In genomic region chr4:113645771-113646455, GRCh38 we compare ENCODE assay signal across 9 cellular contexts.
DNase-seq lines count a peak whose midpoint lies in the region; TF ChIP-seq lines count a peak whose summit lies in the region.
"Had no signal": no experiment of that assay in that cellular context is flagged by ENCODE, and none has a peak within 500 bp of the region (broad histone marks: within the 10 kb centered on the region; RNA-seq: fewer than 3 reads in every experiment).

No MANE protein-coding gene starts in this region.

- DNase-seq in AG10803 (ENCODE audit: low read depth), result peak; percentile 43
- DNase-seq in chondrocyte (ENCODE audit: low spot score), result no peak
- no peak for DNase-seq in DMS 273 treated with DMSO at 0.1 percent for 48 hours (lab: John Stamatoyannopoulos, UW)
- no peak for DNase-seq in central memory CD4-positive, alpha-beta T cell
- DNase-seq in osteocyte (ENCODE audit: extremely low spot score, unreplicated experiment), result no peak
- DNase-seq in effector CD8-positive, alpha-beta T cell (lab: John Stamatoyannopoulos, UW), result no peak
- DNase-seq: KBM-7 had no signal

- no peak overlapping the region for H3K4me3 Mint-ChIP-seq in chondrocyte (ENCODE audit: unreplicated experiment)
- H3K4me3 Mint-ChIP-seq in osteocyte (ENCODE audit: unreplicated experiment), result no peak overlapping the region

- H3K9ac ChIP-seq in HUES64 (ENCODE audit: low read depth, low read length), result peak overlapping the region; percentile 4; the same call in 1 of the 2 replicates
- H3K9ac ChIP-seq in liver (ENCODE audit: low read depth in 1 of 2, low read length in 2 of 2), result no peak overlapping the region

- H3K9me3 ChIP-seq in HUES64 (ENCODE audit: insufficient read depth, low read depth, low read length) (no peaks in the 10 kb centered on the region), liver (ENCODE audit: control insufficient read depth in 4 of 4, low read length in 3 of 4) (no peaks in the 10 kb centered on the region)

- no peak for TF ChIP-seq RAD21 in liver (IDR thresholded peaks at IDR 0.05)

- H3K4me3 ChIP-seq in AG10803 (ENCODE audit: low read length), result no peak overlapping the region
- H3K4me3 ChIP-seq in HUES64 (ENCODE audit: low read length), result no peak overlapping the region
- no peak overlapping the region for H3K4me3 ChIP-seq in liver (ENCODE audit: low read depth in 1 of 3, low read length in 3 of 3)

- 51% methylated on average over 5 of the region's 5 CpGs for WGBS in HUES64
- 68% methylated on average over 5 of the region's 5 CpGs for WGBS in liver

- peak overlapping the region; percentile 4 for H3K27ac Mint-ChIP-seq in chondrocyte (ENCODE audit: unreplicated experiment)
- H3K27ac Mint-ChIP-seq in osteocyte (ENCODE audit: unreplicated experiment), result no peak overlapping the region

- H3K9me3 Mint-ChIP-seq in chondrocyte (ENCODE audit: low read depth), result no peaks in the 10 kb centered on the region
- H3K9me3 Mint-ChIP-seq in osteocyte (ENCODE audit: unreplicated experiment), result no peaks in the 10 kb centered on the region

- H3K4me1 Mint-ChIP-seq in chondrocyte (ENCODE audit: low read depth) (peaks cover 29% of the 10 kb centered on the region), osteocyte (ENCODE audit: unreplicated experiment) (peaks cover 27% of the 10 kb centered on the region)

- H3K27me3 Mint-ChIP-seq in chondrocyte (ENCODE audit: low read depth) (no peaks in the 10 kb centered on the region), osteocyte (ENCODE audit: unreplicated experiment) (no peaks in the 10 kb centered on the region)

- H3K4me1 ChIP-seq in HUES64 (ENCODE audit: insufficient read depth, low read length) (peaks cover 34% of the 10 kb centered on the region), liver (ENCODE audit: control insufficient read depth in 4 of 4, insufficient read depth in 4 of 4, low read length in 3 of 4) (peaks cover 0 to 6% (median 5%) of the 10 kb centered on the region in 4 donors)

- H3K36me3 ChIP-seq in HUES64 (ENCODE audit: insufficient read depth, low read length) (no peaks in the 10 kb centered on the region), liver (ENCODE audit: control insufficient read depth in 4 of 4, insufficient read depth in 3 of 4, low read depth in 1 of 4, low read length in 3 of 4) (no peaks in the 10 kb centered on the region)

- TF ChIP-seq CTCF in AG10803 (conservative IDR thresholded peaks at IDR 0.05; ENCODE audit: low read length) (no peak), chondrocyte (IDR thresholded peaks at IDR 0.05) (no peak), liver (IDR thresholded peaks at IDR 0.05; ENCODE audit: low read depth, low read length, missing input control) (no peak), osteocyte (IDR thresholded peaks at IDR 0.05) (no peak)

- H3K36me3 Mint-ChIP-seq in chondrocyte (ENCODE audit: low read depth) (no peaks in the 10 kb centered on the region), osteocyte (ENCODE audit: unreplicated experiment) (peaks cover 20% of the 10 kb centered on the region)

- H3K27ac ChIP-seq in HUES64 (ENCODE audit: low read depth, low read length), result peak overlapping the region; percentile 88
- no peak overlapping the region for H3K27ac ChIP-seq in liver (ENCODE audit: low read depth in 1 of 2, low read length in 2 of 2)

- no peaks in the 10 kb centered on the region for H3K27me3 ChIP-seq in HUES64 (ENCODE audit: insufficient read depth, low read length)
- H3K27me3 ChIP-seq in liver (ENCODE audit: control insufficient read depth in 4 of 4, insufficient read depth in 4 of 4, low read length in 3 of 4), result no peaks in the 10 kb centered on the region

TF ChIP-seq in liver, 16 proteins besides CTCF, POLR2A, EP300 and RAD21:
- TF ChIP-seq, protein P1, sequence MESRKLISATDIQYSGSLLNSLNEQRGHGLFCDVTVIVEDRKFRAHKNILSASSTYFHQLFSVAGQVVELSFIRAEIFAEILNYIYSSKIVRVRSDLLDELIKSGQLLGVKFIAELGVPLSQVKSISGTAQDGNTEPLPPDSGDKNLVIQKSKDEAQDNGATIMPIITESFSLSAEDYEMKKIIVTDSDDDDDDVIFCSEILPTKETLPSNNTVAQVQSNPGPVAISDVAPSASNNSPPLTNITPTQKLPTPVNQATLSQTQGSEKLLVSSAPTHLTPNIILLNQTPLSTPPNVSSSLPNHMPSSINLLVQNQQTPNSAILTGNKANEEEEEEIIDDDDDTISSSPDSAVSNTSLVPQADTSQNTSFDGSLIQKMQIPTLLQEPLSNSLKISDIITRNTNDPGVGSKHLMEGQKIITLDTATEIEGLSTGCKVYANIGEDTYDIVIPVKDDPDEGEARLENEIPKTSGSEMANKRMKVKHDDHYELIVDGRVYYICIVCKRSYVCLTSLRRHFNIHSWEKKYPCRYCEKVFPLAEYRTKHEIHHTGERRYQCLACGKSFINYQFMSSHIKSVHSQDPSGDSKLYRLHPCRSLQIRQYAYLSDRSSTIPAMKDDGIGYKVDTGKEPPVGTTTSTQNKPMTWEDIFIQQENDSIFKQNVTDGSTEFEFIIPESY (IDR thresholded peaks at IDR 0.05), result no peak
- TF ChIP-seq YY1 (IDR thresholded peaks at IDR 0.05) (peak; percentile 65), FOXA2 (IDR thresholded peaks at IDR 0.05) (peak; percentile 30)
TF ChIP-seq in liver: peak in this region for 2.
